8 cellular contexts compared by ENCODE assay signal in the genomic region with DNA sequence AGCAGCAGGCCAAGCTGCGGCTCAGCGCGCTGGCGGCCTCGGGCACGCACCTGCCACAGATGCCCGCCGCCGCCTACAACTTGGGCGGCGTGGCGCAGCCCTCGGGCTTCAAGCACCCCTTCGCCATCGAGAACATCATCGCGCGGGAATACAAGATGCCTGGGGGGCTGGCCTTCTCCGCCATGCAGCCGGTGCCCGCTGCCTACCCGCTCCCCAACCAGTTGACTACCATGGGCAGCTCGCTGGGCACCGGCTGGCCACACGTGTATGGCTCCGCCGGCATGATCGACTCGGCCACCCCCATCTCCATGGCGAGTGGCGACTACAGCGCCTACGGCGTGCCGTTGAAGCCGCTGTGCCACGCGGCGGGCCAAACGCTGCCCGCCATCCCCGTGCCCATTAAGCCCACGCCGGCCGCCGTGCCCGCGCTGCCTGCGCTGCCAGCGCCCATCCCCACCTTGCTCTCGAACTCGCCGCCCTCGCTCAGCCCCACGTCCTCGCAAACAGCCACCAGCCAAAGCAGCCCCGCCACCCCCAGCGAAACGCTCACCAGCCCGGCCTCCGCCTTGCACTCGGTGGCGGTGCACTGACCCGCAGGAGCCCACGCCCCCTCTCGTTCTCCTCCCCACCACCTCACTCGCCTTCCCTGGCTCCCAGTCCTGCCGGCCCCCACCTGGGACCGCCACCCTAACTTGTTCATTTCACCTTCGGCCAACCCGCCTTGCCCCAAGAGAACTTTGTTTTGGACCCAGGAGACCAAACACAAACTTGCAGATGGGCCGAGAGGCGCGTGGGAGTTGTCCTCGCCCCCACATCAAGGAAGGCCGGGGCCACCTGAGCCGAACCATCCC. TPM values are rescaled to one million over a fixed set of nuclear protein-coding genes. Genes with fewer than 3 reads are reported as not detected.
A peak's percentile ranks its signal among the peaks of the same experiment; 100 is the strongest.
DNase-seq lines count a peak whose midpoint lies in the region; ATAC-seq and TF ChIP-seq lines count a peak whose summit lies in the region.

No MANE protein-coding gene starts in this region.

- WGBS in right lobe of liver (ENCODE audit: insufficient coverage, low coverage, low lambda C conversion rate, missing lambda C conversion rate): 3% methylated on average over 9 of the region's 77 CpGs

- peak; percentile 17 to 21 for ATAC-seq in activated naive CD4-positive, alpha-beta T cell treated with anti-CD3 and anti-CD28 coated beads, Interleukin-2, amount 50 U/mL, for 72 hours
- peak; percentile 24 to 43 (median 36) for ATAC-seq in right lobe of liver
- no peak for ATAC-seq in GM19351 (IDR thresholded peaks at IDR 0.05; ENCODE audit: unreplicated experiment)
- no peak for ATAC-seq in HG03378 (IDR thresholded peaks at IDR 0.05; ENCODE audit: unreplicated experiment)

- peak overlapping the region; percentile 1; the same call in 1 of the 2 replicates for H3K4me3 ChIP-seq in AG04449 (ENCODE audit: low read depth, low read length)
- H3K4me3 ChIP-seq in right lobe of liver: peak overlapping the region; percentile 48 to 60 (median 49)
- peak overlapping the region; percentile 30 to 45 for H3K4me3 ChIP-seq in vagina

- H3K27ac ChIP-seq in right lobe of liver (no peak overlapping the region), vagina (no peak overlapping the region)

- intact Hi-C loops in right lobe of liver (cut with DNase I) (no loop called here), vagina (cut with DNase I) (no loop called here)

- TF ChIP-seq POLR2A in right lobe of liver (IDR thresholded peaks at IDR 0.05) (no peak), vagina (IDR thresholded peaks at IDR 0.05) (no peak)

- no peaks in the 10 kb centered on the region for H3K36me3 ChIP-seq in right lobe of liver
- H3K36me3 ChIP-seq in vagina: no peaks in the 10 kb centered on the region

- H3K9me3 ChIP-seq in right lobe of liver (no peaks in the 10 kb centered on the region), vagina (no peaks in the 10 kb centered on the region)

- POLR2A ChIA-PET in AG04449 (lab: Yijun Ruan, JAX): interaction anchor here (0.7 kb wide), 1 partner anchor 40 kb away, joined by 3 read pairs; no protein-coding TSS in a partner anchor
- POLR2A ChIA-PET in HEK293T (lab: Yijun Ruan, JAX): interaction anchor here (1.9 to 2.0 kb wide), 2 partner anchors 11 to 88 kb away, joined by 5 to 9 read pairs; no protein-coding TSS in a partner anchor

- H3K27me3 ChIP-seq in right lobe of liver (peaks cover 30 to 82% of the 10 kb centered on the region in 2 donors), vagina (peaks cover 22% of the 10 kb centered on the region)

- DNase-seq in AG04449 (ENCODE audit: low read depth, low spot score) (no peak), HEK293T (ENCODE audit: extremely low spot score) (no peak), right lobe of liver (peak in 1 of 3 donors; percentile 22), vagina (ENCODE audit: extremely low spot score in 2 of 2) (no peak), SW 1271 (lab: John Stamatoyannopoulos, UW) (no peak)
- peak in 1 of 2 donors; percentile 10 for DNase-seq in activated naive CD4-positive, alpha-beta T cell treated with anti-CD3 and anti-CD28 coated beads, Interleukin-2, amount 50 U/mL, for 72 hours (ENCODE audit: low spot score in 2 of 2)

- TF ChIP-seq CTCF in AG04449 (IDR thresholded peaks at IDR 0.05; ENCODE audit: insufficient read depth, low read length, missing control alignments) (no peak), right lobe of liver (IDR thresholded peaks at IDR 0.05) (no peak), vagina (IDR thresholded peaks at IDR 0.05) (no peak)

- H3K9me3 Mint-ChIP-seq in activated naive CD4-positive, alpha-beta T cell treated with anti-CD3 and anti-CD28 coated beads, Interleukin-2, amount 50 U/mL, for 72 hours: peaks cover 0 to 7% of the 10 kb centered on the region in 2 donors

- peak overlapping the region; percentile 48 to 83 for H3K27ac Mint-ChIP-seq in activated naive CD4-positive, alpha-beta T cell treated with anti-CD3 and anti-CD28 coated beads, Interleukin-2, amount 50 U/mL, for 72 hours

- CTCF ChIA-PET in AG04449 (lab: Yijun Ruan, JAX): no interaction called here
- CTCF ChIA-PET in HEK293T (lab: Yijun Ruan, JAX): interaction anchor here (0.7 kb wide), 1 partner anchor 234 kb away, joined by 3 read pairs; no protein-coding TSS in a partner anchor

- peaks cover 9 to 39% of the 10 kb centered on the region in 2 donors for H3K36me3 Mint-ChIP-seq in activated naive CD4-positive, alpha-beta T cell treated with anti-CD3 and anti-CD28 coated beads, Interleukin-2, amount 50 U/mL, for 72 hours

- H3K4me1 ChIP-seq in right lobe of liver (peaks cover 0 to 31% (median 3%) of the 10 kb centered on the region in 4 donors), vagina (peaks cover 37% of the 10 kb centered on the region)

TF ChIP-seq in HEK293T, 16 proteins besides CTCF, POLR2A, EP300 and RAD21:
- TF ChIP-seq SP1 (IDR thresholded peaks at IDR 0.05) (no peak), HDGF (IDR thresholded peaks at IDR 0.05; ENCODE audit: borderline replicate concordance) (no peak), ZNF384 (IDR thresholded peaks at IDR 0.05) (no peak), PKNOX1 (IDR thresholded peaks at IDR 0.05) (no peak), FOXM1 (IDR thresholded peaks at IDR 0.05; ENCODE audit: borderline replicate concordance) (no peak), ELF4 (IDR thresholded peaks at IDR 0.05) (no peak), NFRKB (IDR thresholded peaks at IDR 0.05) (no peak), L3MBTL2 (conservative IDR thresholded peaks at IDR 0.05) (peak; percentile 52; the same call in 1 of the 2 replicates)

RNA-seq across cellular contexts. Expression of gene FOXB1, which starts 1.5 kb away (rescaled TPM):
- under 1 TPM in 1 of 2 donors, not detected in 1; 0.16 TPM for total RNA-seq in activated naive CD4-positive, alpha-beta T cell treated with anti-CD3 and anti-CD28 coated beads, Interleukin-2, amount 50 U/mL, for 72 hours
- not detected for total RNA-seq in right lobe of liver
- not detected for total RNA-seq in vagina

Comparison
In these comparisons a context has a peak if more than half of its experiments do, and no peak if none do; other contexts are left out.
1. ATAC-seq: peak in activated naive CD4-positive, alpha-beta T cell treated with anti-CD3 and anti-CD28 coated beads, Interleukin-2, amount 50 U/mL, for 72 hours (2 of 2) and right lobe of liver (4 of 4); none in GM19351 (single experiment) and HG03378 (single experiment).
2. Peak in every context shown above with its lines, with median percentiles within 50 percentile points of each other: H3K4me3 ChIP-seq.